In the genomic region with DNA sequence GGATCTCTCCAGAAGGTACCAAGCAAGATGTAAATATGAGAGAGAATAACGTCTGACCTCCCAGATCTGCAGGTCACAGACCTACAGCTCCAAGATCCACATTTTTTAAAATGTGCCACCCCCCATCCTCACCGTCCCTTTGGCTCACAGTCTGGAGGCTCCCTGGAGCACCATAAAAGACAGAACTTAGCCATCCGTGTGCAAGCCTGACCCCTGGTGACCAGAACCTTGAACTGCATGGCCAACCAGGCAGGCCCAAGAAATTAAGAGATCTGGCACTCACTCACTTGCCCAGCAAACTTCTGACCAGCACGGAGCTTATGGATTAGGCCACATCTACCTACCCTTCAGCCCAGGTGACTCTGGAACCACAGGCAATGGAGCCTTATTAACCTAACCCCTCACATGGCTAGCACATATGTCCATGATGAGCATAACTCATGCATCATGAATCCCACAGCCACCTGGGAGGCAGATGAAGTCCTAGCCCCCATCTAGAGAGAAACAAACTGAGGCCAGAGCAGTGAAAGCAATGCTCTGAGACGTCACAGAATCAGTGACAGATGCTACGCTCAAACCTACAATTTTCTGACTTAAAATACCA, we compare ENCODE assay signal across 9 cellular contexts.
DNase-seq lines count a peak whose midpoint lies in the region; ATAC-seq and TF ChIP-seq lines count a peak whose summit lies in the region.
"Had no signal": no experiment of that assay in that cellular context is flagged by ENCODE, and none has a peak within 500 bp of the region (broad histone marks: within the 10 kb centered on the region; RNA-seq: fewer than 3 reads in every experiment).

No MANE protein-coding gene starts in this region.

- ATAC-seq in T-cell (replicated peaks in 1 of 4): no peak
- no peak for ATAC-seq in GM18858 (IDR thresholded peaks at IDR 0.05; ENCODE audit: unreplicated experiment)
- ATAC-seq in HG03175 (IDR thresholded peaks at IDR 0.05; ENCODE audit: unreplicated experiment): no peak
- ATAC-seq: activated naive CD4-positive, alpha-beta T cell treated with anti-CD3 and anti-CD28 coated beads, Interleukin-2, amount 50 U/mL, for 72 hours had no signal

- no peaks in the 10 kb centered on the region for H3K9me3 Mint-ChIP-seq in T-cell

- TF ChIP-seq CTCF in right atrium auricular region (IDR thresholded peaks at IDR 0.05) (peak; percentile 95 to 97), sigmoid colon (IDR thresholded peaks at IDR 0.05) (peak; percentile 89 to 97 (median 95))

- H3K27ac Mint-ChIP-seq in T-cell: peak overlapping the region in 1 of 2 donors; percentile 16

- no peak for TF ChIP-seq POLR2A in sigmoid colon (IDR thresholded peaks at IDR 0.05)

- no peak overlapping the region for H3K4me3 Mint-ChIP-seq in T-cell

- H3K36me3 Mint-ChIP-seq in T-cell: no peaks in the 10 kb centered on the region

- H3K27me3 ChIP-seq in right atrium auricular region: no peaks in the 10 kb centered on the region
- H3K27me3 ChIP-seq in sigmoid colon: no peaks in the 10 kb centered on the region

- H3K36me3 ChIP-seq in right atrium auricular region (no peaks in the 10 kb centered on the region), sigmoid colon (no peaks in the 10 kb centered on the region)

- peaks cover 55 to 68% (median 60%) of the 10 kb centered on the region in 3 donors for H3K4me1 Mint-ChIP-seq in T-cell

- CTCF ChIA-PET in T-cell (lab: Charles Lee): interaction anchor here (0.6 to 1.9 kb wide), 10 partner anchors 9 to 1049 kb away, joined by 3 to 4 read pairs (median 4); no protein-coding TSS in a partner anchor

- H3K9me3 ChIP-seq in right atrium auricular region (no peaks in the 10 kb centered on the region), sigmoid colon (no peaks in the 10 kb centered on the region)

- intact Hi-C loops in sigmoid colon (cut with DNase I): loop anchor here (2.0 to 5.0 kb wide), 2 partner anchors 766 to 1011 kb away; no protein-coding TSS in a partner anchor

- H3K27me3 Mint-ChIP-seq in T-cell: peaks cover 0 to 12% of the 10 kb centered on the region in 2 donors

- TF ChIP-seq EP300 in sigmoid colon (IDR thresholded peaks at IDR 0.05): no peak

- WGBS in sigmoid colon, 2 donors: 25 to 34% methylated on average over 6 of the region's 6 CpGs

- H3K27ac ChIP-seq in right atrium auricular region (no peak overlapping the region), sigmoid colon (no peak overlapping the region)

- DNase-seq in DMS153 treated with DMSO at 0.1 percent for 48 hours (lab: John Stamatoyannopoulos, UW; ENCODE audit: unreplicated experiment): peak; percentile 27
- DNase-seq in LHCN-M2 (ENCODE audit: low read depth): peak; percentile 65
- DNase-seq in T-cell: peak in 32 of 34 experiments; percentile 36 to 76 (median 62)
- peak in 45 of 56 donors; percentile 7 to 82 (median 39) for DNase-seq in amygdala (lab: John Stamatoyannopoulos, UW)
- peak; percentile 83 for DNase-seq in right atrium auricular region (ENCODE audit: low spot score)
- DNase-seq in sigmoid colon: peak; percentile 82

- POLR2A ChIA-PET in T-cell (lab: Charles Lee): no interaction called here

- H3K4me3 ChIP-seq in right atrium auricular region (no peak overlapping the region), sigmoid colon (no peak overlapping the region)

- no peaks in the 10 kb centered on the region for H3K4me1 ChIP-seq in right atrium auricular region
- no peaks in the 10 kb centered on the region for H3K4me1 ChIP-seq in sigmoid colon

Comparison
In these comparisons a context has a peak if more than half of its experiments do, and no peak if none do; other contexts are left out.
1. DNase-seq: peak in every context shown above with its lines; median percentile 83 in right atrium auricular region; 82 in sigmoid colon; 65 in LHCN-M2; 62 in T-cell; 39 in amygdala; 27 in DMS153 treated with DMSO at 0.1 percent for 48 hours.